1 cellular context compared by ENCODE assay signal in the genomic region with DNA sequence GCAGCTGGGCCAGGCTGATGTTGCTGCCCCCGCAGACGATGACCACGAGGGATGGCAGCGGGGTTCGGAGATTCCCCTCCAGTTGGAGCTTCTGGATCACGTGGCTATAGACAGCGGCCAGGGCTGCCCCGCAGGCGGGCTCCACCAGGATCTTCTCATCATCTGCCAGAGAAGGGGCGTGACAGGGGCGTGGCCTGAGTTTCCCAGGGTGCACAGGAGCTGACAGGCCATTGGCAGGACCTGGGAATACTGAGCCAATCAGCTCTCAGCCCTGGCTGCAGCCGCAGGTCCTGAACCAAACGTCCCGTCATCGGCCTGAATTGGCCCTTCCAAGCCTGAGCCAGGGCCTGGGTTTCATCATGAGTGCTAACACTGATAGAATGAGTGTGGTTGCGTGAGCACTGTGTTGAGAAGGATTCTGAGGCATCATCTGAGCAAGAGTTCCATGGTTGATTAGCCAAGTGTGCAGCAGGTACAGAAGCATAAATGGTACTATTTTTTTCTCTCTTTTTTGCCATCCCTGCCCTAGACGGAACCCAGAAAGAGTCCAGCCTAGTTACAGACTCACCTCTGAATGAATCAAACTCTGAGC.
TF ChIP-seq lines count a peak whose summit lies in the region.

No MANE protein-coding gene starts in this region.

TF ChIP-seq in K562, 482 proteins besides CTCF, POLR2A, EP300 and RAD21 (continues in another document):
- TF ChIP-seq BRCA1 (IDR thresholded peaks at IDR 0.05) (no peak), BRCA1 (CRISPR knock-in tag; IDR thresholded peaks at IDR 0.05) (no peak), ZNF764 (CRISPR knock-in tag; IDR thresholded peaks at IDR 0.05; ENCODE audit: low read depth) (no peak), NRF1 (conservative IDR thresholded peaks at IDR 0.05 in 1 of 2, IDR thresholded peaks at IDR 0.05 in 1 of 2) (peak; percentile 67 to 73), CBFA2T2 (conservative IDR thresholded peaks at IDR 0.05) (no peak), ZFP36 (IDR thresholded peaks at IDR 0.05; ENCODE audit: low read depth, low read length, partially characterized antibody) (no peak), ZNF316 (IDR thresholded peaks at IDR 0.05) (peak; percentile 47), ETV1 (tag; conservative IDR thresholded peaks at IDR 0.05; ENCODE audit: low read depth) (no peak), ZKSCAN8 (CRISPR knock-in tag; IDR thresholded peaks at IDR 0.05) (no peak), ZNF24 (IDR thresholded peaks at IDR 0.05) (no peak), BHLHE40 (IDR thresholded peaks at IDR 0.05; ENCODE audit: low read length) (peak; percentile 25; the same call in 1 of the 2 replicates), JUND (IDR thresholded peaks at IDR 0.05; ENCODE audit: borderline replicate concordance, low read depth, low read length) (peak; percentile 47; the same call in 1 of the 2 replicates), JUND (tag; IDR thresholded peaks at IDR 0.05; ENCODE audit: borderline replicate concordance, low read depth, low read length) (no peak; the same call in 2 of the 3 replicates), ZNF143 (CRISPR knock-in tag; IDR thresholded peaks at IDR 0.05) (peak; percentile 64), NFYB (IDR thresholded peaks at IDR 0.05; ENCODE audit: extremely low read depth, insufficient read length) (peak; percentile 80), RCOR1 (IDR thresholded peaks at IDR 0.05; ENCODE audit: borderline replicate concordance in 1 of 2, low read depth in 2 of 2, low read length in 2 of 2) (peak; percentile 56 to 100; a peak in 3 of 4 replicates), MAX (CRISPR knock-in tag; IDR thresholded peaks at IDR 0.05) (peak; percentile 43; the same call in 1 of the 2 replicates), ZNF778 (CRISPR knock-in tag; IDR thresholded peaks at IDR 0.05) (no peak), SP1 (CRISPR knock-in tag; IDR thresholded peaks at IDR 0.05) (peak; percentile 84), HDAC1 (IDR thresholded peaks at IDR 0.05) (no peak), ATF7 (IDR thresholded peaks at IDR 0.05) (peak; percentile 38; the same call in 1 of the 2 replicates), MAFG (tag; conservative IDR thresholded peaks at IDR 0.05) (no peak), SNIP1 (IDR thresholded peaks at IDR 0.05; ENCODE audit: low read depth) (no peak), MBD2 (IDR thresholded peaks at IDR 0.05; ENCODE audit: borderline replicate concordance, low read depth) (peak; percentile 49; the same call in 1 of the 2 replicates), MGA (IDR thresholded peaks at IDR 0.05) (no peak), KDM1A (IDR thresholded peaks at IDR 0.05) (peak; percentile 69 to 89; a peak in 3 of 4 replicates), BRD9 (IDR thresholded peaks at IDR 0.05; ENCODE audit: low read depth, partially characterized antibody) (no peak), ZSCAN32 (CRISPR knock-in tag; IDR thresholded peaks at IDR 0.05) (no peak), CREB1 (IDR thresholded peaks at IDR 0.05) (0 out of 2 replicates have a peak, but pooled peaks have one; percentile 31), CREB1 (CRISPR knock-in tag; IDR thresholded peaks at IDR 0.05) (no peak; the same call in 1 of the 2 replicates), SMC3 (conservative IDR thresholded peaks at IDR 0.05; ENCODE audit: insufficient read depth, low read depth, low read length) (no peak), CTBP1 (IDR thresholded peaks at IDR 0.05; ENCODE audit: borderline replicate concordance) (peak; percentile 95), MAFF (IDR thresholded peaks at IDR 0.05; ENCODE audit: low read length) (no peak), PHB2 (IDR thresholded peaks at IDR 0.05; ENCODE audit: low read depth) (no peak), MCM2 (IDR thresholded peaks at IDR 0.05; ENCODE audit: low read depth) (no peak), RNF2 (IDR thresholded peaks at IDR 0.05) (no peak), POLR2AphosphoS2 (IDR thresholded peaks at IDR 0.05; ENCODE audit: low read length) (peak; percentile 81; the same call in 1 of the 2 replicates), FOS (IDR thresholded peaks at IDR 0.05; ENCODE audit: extremely low read depth, insufficient read length) (peak; percentile 62), USF2 (CRISPR knock-in tag; IDR thresholded peaks at IDR 0.05) (peak; percentile 64), CBX3 (IDR thresholded peaks at IDR 0.05; ENCODE audit: borderline replicate concordance in 1 of 2, low read length in 2 of 2) (0 out of 3 replicates have a peak, but pooled peaks of 1 of the 2 experiments have one; percentile 49), HIVEP1 (CRISPR knock-in tag; IDR thresholded peaks at IDR 0.05) (no peak), RBM25 (IDR thresholded peaks at IDR 0.05; ENCODE audit: low read depth, low read length, severe bottlenecking) (peak; percentile 64), CREM (IDR thresholded peaks at IDR 0.05; ENCODE audit: low read depth) (0 out of 2 replicates have a peak, but pooled peaks have one; percentile 34), RBM39 (optimal IDR thresholded peaks at IDR 0.05; ENCODE audit: low read depth, low read length) (no peak), KLF13 (tag; IDR thresholded peaks at IDR 0.05; ENCODE audit: borderline replicate concordance, low read depth) (peak; percentile 45; the same call in 1 of the 2 replicates), MEIS2 (IDR thresholded peaks at IDR 0.05; ENCODE audit: partially characterized antibody) (peak; percentile 67)
- TF ChIP-seq, protein P1, sequence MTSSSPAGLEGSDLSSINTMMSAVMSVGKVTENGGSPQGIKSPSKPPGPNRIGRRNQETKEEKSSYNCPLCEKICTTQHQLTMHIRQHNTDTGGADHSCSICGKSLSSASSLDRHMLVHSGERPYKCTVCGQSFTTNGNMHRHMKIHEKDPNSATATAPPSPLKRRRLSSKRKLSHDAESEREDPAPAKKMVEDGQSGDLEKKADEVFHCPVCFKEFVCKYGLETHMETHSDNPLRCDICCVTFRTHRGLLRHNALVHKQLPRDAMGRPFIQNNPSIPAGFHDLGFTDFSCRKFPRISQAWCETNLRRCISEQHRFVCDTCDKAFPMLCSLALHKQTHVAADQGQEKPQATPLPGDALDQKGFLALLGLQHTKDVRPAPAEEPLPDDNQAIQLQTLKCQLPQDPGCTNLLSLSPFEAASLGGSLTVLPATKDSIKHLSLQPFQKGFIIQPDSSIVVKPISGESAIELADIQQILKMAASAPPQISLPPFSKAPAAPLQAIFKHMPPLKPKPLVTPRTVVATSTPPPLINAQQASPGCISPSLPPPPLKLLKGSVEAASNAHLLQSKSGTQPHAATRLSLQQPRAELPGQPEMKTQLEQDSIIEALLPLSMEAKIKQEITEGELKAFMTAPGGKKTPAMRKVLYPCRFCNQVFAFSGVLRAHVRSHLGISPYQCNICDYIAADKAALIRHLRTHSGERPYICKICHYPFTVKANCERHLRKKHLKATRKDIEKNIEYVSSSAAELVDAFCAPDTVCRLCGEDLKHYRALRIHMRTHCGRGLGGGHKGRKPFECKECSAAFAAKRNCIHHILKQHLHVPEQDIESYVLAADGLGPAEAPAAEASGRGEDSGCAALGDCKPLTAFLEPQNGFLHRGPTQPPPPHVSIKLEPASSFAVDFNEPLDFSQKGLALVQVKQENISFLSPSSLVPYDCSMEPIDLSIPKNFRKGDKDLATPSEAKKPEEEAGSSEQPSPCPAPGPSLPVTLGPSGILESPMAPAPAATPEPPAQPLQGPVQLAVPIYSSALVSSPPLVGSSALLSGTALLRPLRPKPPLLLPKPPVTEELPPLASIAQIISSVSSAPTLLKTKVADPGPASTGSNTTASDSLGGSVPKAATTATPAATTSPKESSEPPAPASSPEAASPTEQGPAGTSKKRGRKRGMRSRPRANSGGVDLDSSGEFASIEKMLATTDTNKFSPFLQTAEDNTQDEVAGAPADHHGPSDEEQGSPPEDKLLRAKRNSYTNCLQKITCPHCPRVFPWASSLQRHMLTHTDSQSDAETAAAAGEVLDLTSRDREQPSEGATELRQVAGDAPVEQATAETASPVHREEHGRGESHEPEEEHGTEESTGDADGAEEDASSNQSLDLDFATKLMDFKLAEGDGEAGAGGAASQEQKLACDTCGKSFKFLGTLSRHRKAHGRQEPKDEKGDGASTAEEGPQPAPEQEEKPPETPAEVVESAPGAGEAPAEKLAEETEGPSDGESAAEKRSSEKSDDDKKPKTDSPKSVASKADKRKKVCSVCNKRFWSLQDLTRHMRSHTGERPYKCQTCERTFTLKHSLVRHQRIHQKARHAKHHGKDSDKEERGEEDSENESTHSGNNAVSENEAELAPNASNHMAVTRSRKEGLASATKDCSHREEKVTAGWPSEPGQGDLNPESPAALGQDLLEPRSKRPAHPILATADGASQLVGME (CRISPR knock-in tag; IDR thresholded peaks at IDR 0.05): 0 out of 2 replicates have a peak, but pooled peaks have one; percentile 30
- TF ChIP-seq, protein P2, sequence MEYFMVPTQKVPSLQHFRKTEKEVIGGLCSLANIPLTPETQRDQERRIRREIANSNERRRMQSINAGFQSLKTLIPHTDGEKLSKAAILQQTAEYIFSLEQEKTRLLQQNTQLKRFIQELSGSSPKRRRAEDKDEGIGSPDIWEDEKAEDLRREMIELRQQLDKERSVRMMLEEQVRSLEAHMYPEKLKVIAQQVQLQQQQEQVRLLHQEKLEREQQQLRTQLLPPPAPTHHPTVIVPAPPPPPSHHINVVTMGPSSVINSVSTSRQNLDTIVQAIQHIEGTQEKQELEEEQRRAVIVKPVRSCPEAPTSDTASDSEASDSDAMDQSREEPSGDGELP (CRISPR knock-in tag; IDR thresholded peaks at IDR 0.05; ENCODE audit: borderline replicate concordance): 0 out of 2 replicates have a peak, but pooled peaks have one; percentile 23
